ENCODE assay signal across 9 cellular contexts in the genomic region with DNA sequence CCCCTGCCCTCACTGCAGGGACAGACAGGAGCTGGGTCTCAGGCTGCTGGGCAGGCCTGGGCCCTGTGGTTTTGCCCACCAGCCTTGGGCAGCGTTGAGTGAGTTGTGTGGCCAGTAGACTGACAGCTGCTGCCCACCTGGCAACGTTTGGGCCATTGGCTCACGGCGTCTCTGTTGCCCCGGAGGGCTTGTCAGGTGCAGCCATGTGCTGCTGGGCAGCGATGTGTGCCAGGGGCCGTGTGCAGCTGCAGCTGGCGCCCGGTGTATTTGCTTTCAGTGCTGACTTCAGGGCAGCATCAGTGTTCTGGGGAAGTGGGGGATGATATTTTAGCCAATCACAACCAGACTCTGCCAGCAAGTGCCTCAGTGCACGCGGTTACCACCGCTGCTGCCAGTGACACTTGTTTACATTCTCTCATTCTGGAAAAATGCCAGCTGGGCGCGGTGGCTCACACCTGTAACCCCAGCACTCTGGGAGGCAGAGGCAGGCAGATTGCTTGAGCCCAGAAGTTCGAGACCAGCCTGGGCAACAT. TPM values are rescaled to one million over a fixed set of nuclear protein-coding genes. Genes with fewer than 3 reads are reported as not detected.
DNase-seq lines count a peak whose midpoint lies in the region; ATAC-seq, FAIRE-seq and TF ChIP-seq lines count a peak whose summit lies in the region.
"Had no signal": no experiment of that assay in that cellular context is flagged by ENCODE, and none has a peak within 500 bp of the region (broad histone marks: within the 10 kb centered on the region; RNA-seq: fewer than 3 reads in every experiment).

No MANE protein-coding gene starts in this region.

- H3K4me3 ChIP-seq in breast epithelium = no peak overlapping the region

- no peak for TF ChIP-seq CTCF in breast epithelium (IDR thresholded peaks at IDR 0.05)

- peak; percentile 64 to 78 for DNase-seq in T47D (ENCODE audit: low read depth in 1 of 2, low spot score in 1 of 2)
- DNase-seq in breast epithelium (ENCODE audit: low spot score in 2 of 2) = no peak
- DNase-seq in NCI-H2196 (lab: John Stamatoyannopoulos, UW; ENCODE audit: unreplicated experiment) = peak; percentile 94
- peak; percentile 67 for DNase-seq in central memory CD4-positive, alpha-beta T cell
- no peak for DNase-seq in RCC 7860 (ENCODE audit: low spot score)

- no peak overlapping the region for H3K27ac ChIP-seq in breast epithelium
- H3K27ac ChIP-seq in temporal lobe (ENCODE audit: low read depth, low read length) = peak overlapping the region; percentile 45

- intact Hi-C loops in breast epithelium (cut with DNase I; ENCODE audit: low total_unique reads) = no loop called here

- TF ChIP-seq POLR2A in breast epithelium (IDR thresholded peaks at IDR 0.05) = no peak

- no peaks in the 10 kb centered on the region for H3K36me3 ChIP-seq in breast epithelium

- H3K9me3 ChIP-seq in breast epithelium = no peaks in the 10 kb centered on the region

- no peak for FAIRE-seq in RCC 7860 (lab: Jason Lieb, UNC)

- no peaks in the 10 kb centered on the region for H3K27me3 ChIP-seq in breast epithelium

- no peak for ATAC-seq in HG02571 (IDR thresholded peaks at IDR 0.05; ENCODE audit: unreplicated experiment)
- ATAC-seq in HG02884 (IDR thresholded peaks at IDR 0.05; ENCODE audit: unreplicated experiment) = no peak

- peaks cover 4 to 7% of the 10 kb centered on the region in 2 donors for H3K4me1 ChIP-seq in breast epithelium

- in situ Hi-C loops in T47D (cut with HindIII; ENCODE audit: low pct_unique_long_range_greater_than_20kb, low sequenced_read_pairs) = no loop called here

RNA-seq across cellular contexts. Expression of a gene that starts 10.6 kb away (rescaled TPM):
- total RNA-seq in breast epithelium (10 to 100 TPM; 15.8 to 28.7 (median 26.5) TPM), temporal lobe (27.5 TPM)

RNA-seq across cellular contexts. Expression of a gene that starts 16.3 kb away (rescaled TPM):
- total RNA-seq in breast epithelium (10 to 100 TPM; 11.6 to 13.4 (median 12.2) TPM), temporal lobe (11.6 TPM)

RNA-seq across cellular contexts. Expression of a gene that starts 22.2 kb away (rescaled TPM):
- total RNA-seq in breast epithelium = 1 to 10 TPM in 1 of 3 donors, not detected in 2; 2.0 TPM
- not detected for total RNA-seq in temporal lobe

RNA-seq across cellular contexts. Expression of a gene that starts 33.5 kb away (rescaled TPM):
- not detected for total RNA-seq in breast epithelium
- not detected for total RNA-seq in temporal lobe
- total RNA-seq: mononuclear cell had no signal

RNA-seq across cellular contexts. Expression of a gene that starts 36.4 kb away (rescaled TPM):
- 1 to 10 TPM in 2 of 3 donors, not detected in 1; 2.0 to 6.7 TPM for total RNA-seq in breast epithelium
- 0.25 TPM for total RNA-seq in temporal lobe
- total RNA-seq: mononuclear cell had no signal

Comparison
In these comparisons a context has a peak if more than half of its experiments do, and no peak if none do; other contexts are left out.
1. DNase-seq: peak in T47D (2 of 2), NCI-H2196 (single experiment) and central memory CD4-positive, alpha-beta T cell (single experiment); none in breast epithelium (0 of 2) and RCC 7860 (single experiment).